ENCODE assay signal across 19 cellular contexts in the genomic region with DNA sequence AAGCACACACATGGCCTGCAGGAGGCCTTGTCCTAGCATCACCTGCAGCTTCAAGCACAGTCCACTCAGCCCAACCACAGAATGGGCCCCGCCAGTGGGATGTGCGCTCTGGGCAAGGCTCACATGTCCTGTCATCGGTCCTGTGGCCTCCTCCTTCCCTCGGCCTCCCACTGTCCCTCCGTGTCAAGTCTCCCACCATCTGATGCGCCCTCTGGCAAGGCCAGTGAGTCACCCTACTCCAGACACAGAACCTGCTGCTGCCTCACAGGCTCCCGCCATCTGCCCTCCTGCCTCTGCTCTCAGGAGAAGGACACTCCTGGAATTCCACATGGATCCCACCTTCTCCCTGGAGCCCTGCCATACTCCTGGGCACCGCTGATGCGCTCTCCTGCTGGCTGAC. TPM values are rescaled to one million over a fixed set of nuclear protein-coding genes. Genes with fewer than 3 reads are reported as not detected.
DNase-seq lines count a peak whose midpoint lies in the region; ATAC-seq and TF ChIP-seq lines count a peak whose summit lies in the region.
"Had no signal": no experiment of that assay in that cellular context is flagged by ENCODE, and none has a peak within 500 bp of the region (broad histone marks: within the 10 kb centered on the region; RNA-seq: fewer than 3 reads in every experiment).

No MANE protein-coding gene starts in this region.

- intact Hi-C loops in natural killer cell (cut with micrococcal nuclease), result no loop called here

- H3K9me3 Mint-ChIP-seq in natural killer cell, result no peaks in the 10 kb centered on the region

- no peak for TF ChIP-seq RAD21 in SK-N-SH (IDR thresholded peaks at IDR 0.05; ENCODE audit: low read length)

- no peak overlapping the region for H3K4me2 ChIP-seq in SK-N-SH

- no peak overlapping the region for H3K4me3 Mint-ChIP-seq in natural killer cell
- H3K4me3 Mint-ChIP-seq: activated CD8-positive, alpha-beta T cell treated with anti-CD3 and anti-CD28 coated beads, Interleukin-2, amount 10 ng/mL, durations not matched to agents 7 days and 5 days; CD14-positive monocyte had no signal

- H3K36me3 Mint-ChIP-seq in natural killer cell, result no peaks in the 10 kb centered on the region

- no peak overlapping the region for H3K4me3 ChIP-seq in SK-N-SH (ENCODE audit: low read depth in 2 of 2, low read length in 1 of 2)
- H3K4me3 ChIP-seq: esophagus muscularis mucosa, prostate gland had no signal

- H3K27me3 ChIP-seq in SK-N-SH (ENCODE audit: insufficient read depth), result no peaks in the 10 kb centered on the region
- H3K27me3 ChIP-seq: neutrophil had no signal

- peaks cover 37 to 43% of the 10 kb centered on the region in 2 donors for H3K4me1 Mint-ChIP-seq in natural killer cell

- TF ChIP-seq CTCF in natural killer cell (IDR thresholded peaks at IDR 0.05), result no peak
- no peak for TF ChIP-seq CTCF in SK-N-SH (IDR thresholded peaks at IDR 0.05)

- H3K79me2 ChIP-seq in SK-N-SH (ENCODE audit: insufficient read depth), result no peaks in the 10 kb centered on the region

- peak overlapping the region; percentile 57 to 66 for H3K27ac Mint-ChIP-seq in natural killer cell
- H3K27ac Mint-ChIP-seq: activated CD8-positive, alpha-beta T cell treated with anti-CD3 and anti-CD28 coated beads, Interleukin-2, amount 10 ng/mL, durations not matched to agents 7 days and 5 days had no signal

- ATAC-seq in natural killer cell (no peak), GM18867 (IDR thresholded peaks at IDR 0.05; ENCODE audit: unreplicated experiment) (no peak), GM21367 (IDR thresholded peaks at IDR 0.05; ENCODE audit: unreplicated experiment) (no peak)
- ATAC-seq: activated CD8-positive, alpha-beta T cell treated with anti-CD3 and anti-CD28 coated beads, Interleukin-2, amount 10 ng/mL, durations not matched to agents 7 days and 5 days had no signal

- TF ChIP-seq EP300 in SK-N-SH (IDR thresholded peaks at IDR 0.05; ENCODE audit: borderline replicate concordance in 1 of 2, low read depth in 1 of 2, low read length in 1 of 2), result no peak

- 76% methylated on average over 8 of the region's 9 CpGs for WGBS in SK-N-SH (ENCODE audit: low lambda C conversion rate)

- no peak overlapping the region for H3K9ac ChIP-seq in SK-N-SH

- H4K20me1 ChIP-seq in SK-N-SH (ENCODE audit: insufficient read depth), result no peaks in the 10 kb centered on the region

- no peaks in the 10 kb centered on the region for H3K36me3 ChIP-seq in SK-N-SH (replicated peaks in 1 of 2; ENCODE audit: control insufficient read depth in 1 of 2, insufficient read depth in 2 of 2, low read length in 1 of 2)
- H3K36me3 ChIP-seq: prostate gland had no signal

- CTCF ChIA-PET in SK-N-SH (lab: Yijun Ruan, JAX), result interaction anchor here (1.0 to 1.9 kb wide), 2 partner anchors 24 to 40 kb away, joined by 4 to 7 read pairs; no protein-coding TSS in a partner anchor

- DNase-seq in DMS 273 treated with DMSO at 0.1 percent for 48 hours (lab: John Stamatoyannopoulos, UW) (peak; percentile 60), HT1080 (ENCODE audit: low read depth) (peak; percentile 47), astrocyte of the hippocampus (ENCODE audit: low read depth, low spot score) (peak; percentile 19), natural killer cell (no peak), SK-N-SH (no peak)
- no peak for DNase-seq in stimulated activated CD4-positive, alpha-beta T cell treated with anti-CD3 and anti-CD28 coated beads, Interleukin-4, amount 100 ng/mL, for 4 hours
- DNase-seq: activated CD4-positive, CD25-positive, alpha-beta regulatory T cell treated with anti-CD3 and anti-CD28 coated beads, Interleukin-2, amount 50 U/mL, for 72 hours; activated CD8-positive, alpha-beta T cell treated with anti-CD3 and anti-CD28 coated beads, Interleukin-2, amount 10 ng/mL, durations not matched to agents 7 days and 5 days; activated naive CD4-positive, alpha-beta T cell treated with Interleukin-2 at 50 U/mL for 16 hours; activated T-cell treated with anti-CD3 and anti-CD28 coated beads, Interleukin-2, amount 50 U/mL, for 1 hour; NCI-H1105 treated with DMSO at 0.1 percent for 48 hours; NCI-H2107; NCI-H526 had no signal

- no peaks in the 10 kb centered on the region for H3K9me2 ChIP-seq in SK-N-SH

- H3K4me1 ChIP-seq in SK-N-SH (ENCODE audit: control insufficient read depth in 1 of 2, insufficient read depth in 2 of 2, low read depth in 1 of 2, low read length in 1 of 2), result peaks cover 0 to 35% of the 10 kb centered on the region in 2 experiments; a peak in 1 of 4 replicates
- H3K4me1 ChIP-seq: prostate gland had no signal

- no peaks in the 10 kb centered on the region for H3K27me3 Mint-ChIP-seq in natural killer cell (ENCODE audit: low read depth in 2 of 2)

- no peaks in the 10 kb centered on the region for H3K9me3 ChIP-seq in SK-N-SH
- H3K9me3 ChIP-seq: esophagus muscularis mucosa, neutrophil, prostate gland had no signal

- no peak overlapping the region for H2AFZ ChIP-seq in SK-N-SH (ENCODE audit: low read depth)

- POLR2A ChIA-PET in SK-N-SH (lab: Yijun Ruan, JAX), result interaction anchor here (1.6 kb wide), 1 partner anchor 12 kb away, joined by 4 read pairs; no protein-coding TSS in a partner anchor

- peak overlapping the region in 1 of 2 experiments; percentile 13; a peak in 1 of 4 replicates for H3K27ac ChIP-seq in SK-N-SH (ENCODE audit: low read depth in 2 of 2, low read length in 1 of 2)
- H3K27ac ChIP-seq: esophagus muscularis mucosa, prostate gland had no signal

- H3F3A ChIP-seq in SK-N-SH (replicated peaks; ENCODE audit: insufficient read depth), result no peaks in the 10 kb centered on the region

TF ChIP-seq in SK-N-SH, 30 proteins besides CTCF, POLR2A, EP300 and RAD21:
- no peak for TF ChIP-seq RCOR1 (IDR thresholded peaks at IDR 0.05; ENCODE audit: low read length)

RNA-seq across cellular contexts. Expression of a gene that starts 14.2 kb away (rescaled TPM):
- total RNA-seq in HT1080 (2014; rRNA removed; shearing (Covaris generic)), result 31.6 and 34.1 TPM in 2 replicates
- polyA plus RNA-seq in HT1080 (2015; cell fraction: cytosol; rRNA removed), result 18.8 and 21.1 TPM in 2 replicates
- polyA plus RNA-seq in HT1080 (2015; cell fraction: nucleus; rRNA removed), result 24.7 and 26.5 TPM in 2 replicates
- 100 to 1,000 TPM; 387 to 749 (median 430) TPM for total RNA-seq in natural killer cell
- polyA plus RNA-seq in SK-N-SH (2012; rRNA removed), result 6.1 and 7.6 TPM in 2 replicates
- 3.3 and 4.6 TPM in 2 replicates for polyA plus RNA-seq in SK-N-SH (2012; cell fraction: cytosol; rRNA removed)
- polyA plus RNA-seq in SK-N-SH (2012; cell fraction: nucleus; rRNA removed), result 12.2 and 13.1 TPM in 2 replicates

Comparison
In these comparisons a context has a peak if more than half of its experiments do, and no peak if none do; other contexts are left out.
1. DNase-seq: peak in DMS 273 treated with DMSO at 0.1 percent for 48 hours (single experiment), HT1080 (single experiment) and astrocyte of the hippocampus (single experiment); none in natural killer cell (single experiment), stimulated activated CD4-positive, alpha-beta T cell treated with anti-CD3 and anti-CD28 coated beads, Interleukin-4, amount 100 ng/mL, for 4 hours (0 of 2) and SK-N-SH (single experiment).
2. RNA of a gene that starts 14.2 kb away (total RNA-seq): 387 to 749 TPM in natural killer cell; 31.6 to 34.1 TPM in HT1080; every median in the first group is over 10 times any median in the second.